In the genomic region with DNA sequence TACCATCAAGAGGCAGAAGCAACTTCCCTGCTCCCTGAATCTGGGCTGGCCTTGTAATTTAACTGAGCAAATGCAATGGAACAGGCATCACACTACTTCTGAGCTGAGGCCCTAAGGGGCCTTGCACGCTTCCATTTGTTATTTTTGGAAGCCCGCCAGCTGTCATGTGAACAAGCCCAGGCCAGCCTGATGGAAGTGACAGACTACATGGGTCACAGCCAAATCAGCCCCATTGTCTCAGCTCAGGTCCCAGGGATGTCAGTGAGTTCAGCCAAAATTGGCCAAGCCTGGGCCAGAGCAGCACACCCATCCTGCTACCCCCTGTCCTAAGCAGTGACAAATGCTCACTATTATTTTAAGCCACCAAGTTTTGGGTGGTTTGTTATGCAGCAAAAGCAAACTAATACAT, we compare ENCODE assay signal across 9 cellular contexts.
DNase-seq lines count a peak whose midpoint lies in the region; ATAC-seq and TF ChIP-seq lines count a peak whose summit lies in the region.
"Had no signal": no experiment of that assay in that cellular context is flagged by ENCODE, and none has a peak within 500 bp of the region (broad histone marks: within the 10 kb centered on the region; RNA-seq: fewer than 3 reads in every experiment).

No MANE protein-coding gene starts in this region.

- DNase-seq in Calu3 (peak; percentile 11), NCI-H1105 treated with DMSO at 0.1 percent for 48 hours (lab: John Stamatoyannopoulos, UW) (peak; percentile 83), body of pancreas (peak; percentile 48 to 76 (median 72)), left lobe of liver (ENCODE audit: low spot score) (peak; percentile 75), MG63 (no peak), occipital lobe (lab: John Stamatoyannopoulos, UW) (no peak), esophagus squamous epithelium (lab: John Stamatoyannopoulos, UW) (no peak), kidney glomerular epithelial cell (lab: John Stamatoyannopoulos, UW) (no peak)

- peak; percentile 61 for ATAC-seq in body of pancreas
- ATAC-seq in left lobe of liver = peak; percentile 74

- intact Hi-C loops in Calu3 (cut with micrococcal nuclease; ENCODE audit: unreplicated experiment) = no loop called here
- intact Hi-C loops in body of pancreas (cut with DNase I) = no loop called here
- intact Hi-C loops in esophagus squamous epithelium (cut with DNase I) = no loop called here

- 43% methylated on average over 2 of the region's 2 CpGs; no CpG with 5 or more reads in 1 of the 2 donors for WGBS in body of pancreas, 2 donors
- WGBS in esophagus squamous epithelium, 2 donors = no CpG with 5 or more reads among the region's 2 CpGs

- no peak overlapping the region for H3K27ac Mint-ChIP-seq in Calu3 (ENCODE audit: unreplicated experiment)
- H3K27ac Mint-ChIP-seq: neural progenitor cell had no signal

- H3K4me1 ChIP-seq in body of pancreas (peaks cover 9% of the 10 kb centered on the region), esophagus squamous epithelium (peaks cover 0 to 29% (median 6%) of the 10 kb centered on the region in 3 donors)
- H3K4me1 ChIP-seq: neural progenitor cell had no signal

- TF ChIP-seq POLR2A in body of pancreas (IDR thresholded peaks at IDR 0.05) (no peak), esophagus squamous epithelium (IDR thresholded peaks at IDR 0.05) (no peak)

- H3K36me3 ChIP-seq in body of pancreas (replicated peaks in 1 of 2; ENCODE audit: insufficient read depth in 1 of 2, low read depth in 2 of 2) (peaks cover 0 to 25% of the 10 kb centered on the region in 2 donors), MG63 (peaks cover 13% of the 10 kb centered on the region), esophagus squamous epithelium (peaks cover 16 to 98% (median 22%) of the 10 kb centered on the region in 3 donors)
- H3K36me3 ChIP-seq: neural progenitor cell had no signal

- H3K27ac ChIP-seq in body of pancreas = peak overlapping the region in 1 of 4 donors; percentile 7
- no peak overlapping the region for H3K27ac ChIP-seq in esophagus squamous epithelium
- H3K27ac ChIP-seq: neural progenitor cell had no signal

- BruUV-seq in Calu3 (replicated peaks; lab: Mats Ljungman, UMichigan) = no TSS peak

- no peak overlapping the region for H3K4me3 Mint-ChIP-seq in Calu3 (ENCODE audit: low read depth, unreplicated experiment)
- H3K4me3 Mint-ChIP-seq: neural progenitor cell had no signal

- H3K4me3 ChIP-seq in body of pancreas (no peak overlapping the region), MG63 (no peak overlapping the region), esophagus squamous epithelium (no peak overlapping the region)
- H3K4me3 ChIP-seq: neural progenitor cell had no signal

- H3K9me3 ChIP-seq in body of pancreas (no peaks in the 10 kb centered on the region), MG63 (no peaks in the 10 kb centered on the region), esophagus squamous epithelium (no peaks in the 10 kb centered on the region)

- H3K27me3 ChIP-seq in body of pancreas = no peaks in the 10 kb centered on the region
- H3K27me3 ChIP-seq in MG63 = no peaks in the 10 kb centered on the region
- H3K27me3 ChIP-seq in esophagus squamous epithelium = no peaks in the 10 kb centered on the region
- H3K27me3 ChIP-seq: neural progenitor cell had no signal

- H3K9me3 Mint-ChIP-seq in Calu3 (ENCODE audit: low read depth, unreplicated experiment) = no peaks in the 10 kb centered on the region
- H3K9me3 Mint-ChIP-seq: neural progenitor cell had no signal

- TF ChIP-seq CTCF in Calu3 (IDR thresholded peaks at IDR 0.05; ENCODE audit: unreplicated experiment) = no peak
- no peak for TF ChIP-seq CTCF in body of pancreas (IDR thresholded peaks at IDR 0.05)
- TF ChIP-seq CTCF in esophagus squamous epithelium (IDR thresholded peaks at IDR 0.05) = no peak

- peaks cover 10% of the 10 kb centered on the region for H3K4me1 Mint-ChIP-seq in Calu3 (ENCODE audit: low read depth, unreplicated experiment)
- H3K4me1 Mint-ChIP-seq: neural progenitor cell had no signal

- H3K36me3 Mint-ChIP-seq in Calu3 (ENCODE audit: insufficient read depth, unreplicated experiment) = peaks cover 11% of the 10 kb centered on the region

- no peaks in the 10 kb centered on the region for H3K27me3 Mint-ChIP-seq in Calu3 (ENCODE audit: unreplicated experiment)

- CTCF ChIA-PET in Calu3 (lab: Charles Lee) = no interaction called here

Comparison
In these comparisons a context has a peak if more than half of its experiments do, and no peak if none do; other contexts are left out.
1. DNase-seq: peak in Calu3 (single experiment), NCI-H1105 treated with DMSO at 0.1 percent for 48 hours (single experiment), body of pancreas (4 of 4) and left lobe of liver (single experiment); none in MG63 (single experiment), occipital lobe (single experiment), esophagus squamous epithelium (single experiment) and kidney glomerular epithelial cell (single experiment).